ENCODE assay signal across 1 cellular context in genomic region chr17:10318540-10318939, GRCh38.
TF ChIP-seq lines count a peak whose summit lies in the region.

No MANE protein-coding gene starts in this region.

TF ChIP-seq in H1, 55 proteins besides CTCF, POLR2A, EP300 and RAD21 (continued from another document):
- peak; percentile 35; the same call in 1 of the 2 replicates for TF ChIP-seq MAX (IDR thresholded peaks at IDR 0.05)
TF ChIP-seq in H1: peak in this region for 1.
